Comparison of ENCODE assay signal across 9 cellular contexts in genomic region chr5:149837680-149838269, GRCh38.
DNase-seq lines count a peak whose midpoint lies in the region; ATAC-seq, FAIRE-seq and TF ChIP-seq lines count a peak whose summit lies in the region.
"Had no signal": no experiment of that assay in that cellular context is flagged by ENCODE, and none has a peak within 500 bp of the region (broad histone marks: within the 10 kb centered on the region; RNA-seq: fewer than 3 reads in every experiment).

No MANE protein-coding gene starts in this region.

- H3K4me1 Mint-ChIP-seq in activated naive CD4-positive, alpha-beta T cell treated with anti-CD3 and anti-CD28 coated beads for 36 hours (ENCODE audit: low read depth): no peaks in the 10 kb centered on the region
- peaks cover 21% of the 10 kb centered on the region for H3K4me1 Mint-ChIP-seq in brain
- H3K4me1 Mint-ChIP-seq in CD8-positive, alpha-beta T cell (ENCODE audit: low read depth): no peaks in the 10 kb centered on the region
- H3K4me1 Mint-ChIP-seq: activated naive CD8-positive, alpha-beta T cell treated with anti-CD3 and anti-CD28 coated beads, Interleukin-2, amount 10 ng/mL, durations not matched to agents 7 days and 5 days had no signal

- no peaks in the 10 kb centered on the region for H3K27me3 ChIP-seq in upper lobe of left lung
- H3K27me3 ChIP-seq in CD8-positive, alpha-beta T cell (ENCODE audit: insufficient read depth, low read length): no peaks in the 10 kb centered on the region

- H3K4me3 Mint-ChIP-seq in activated naive CD4-positive, alpha-beta T cell treated with anti-CD3 and anti-CD28 coated beads for 36 hours: no peak overlapping the region
- no peak overlapping the region for H3K4me3 Mint-ChIP-seq in brain
- no peak overlapping the region for H3K4me3 Mint-ChIP-seq in CD8-positive, alpha-beta T cell
- H3K4me3 Mint-ChIP-seq: activated naive CD8-positive, alpha-beta T cell treated with anti-CD3 and anti-CD28 coated beads, Interleukin-2, amount 10 ng/mL, durations not matched to agents 7 days and 5 days had no signal

- TF ChIP-seq CTCF in brain (conservative IDR thresholded peaks at IDR 0.05): peak; percentile 84 to 94
- peak; percentile 61 for TF ChIP-seq CTCF in kidney (IDR thresholded peaks at IDR 0.05; ENCODE audit: borderline replicate concordance, extremely low read depth, insufficient read depth)
- peak; percentile 41 to 74 (median 52) for TF ChIP-seq CTCF in upper lobe of left lung (IDR thresholded peaks at IDR 0.05)
- TF ChIP-seq CTCF in CD8-positive, alpha-beta T cell (IDR thresholded peaks at IDR 0.05): no peak

- H3K9ac ChIP-seq in kidney (ENCODE audit: low read length in 2 of 2): no peak overlapping the region

- no peak overlapping the region for H3K27ac Mint-ChIP-seq in activated naive CD4-positive, alpha-beta T cell treated with anti-CD3 and anti-CD28 coated beads for 36 hours
- peak overlapping the region in 1 of 5 experiments; percentile 81 for H3K27ac Mint-ChIP-seq in brain
- no peak overlapping the region for H3K27ac Mint-ChIP-seq in CD8-positive, alpha-beta T cell
- H3K27ac Mint-ChIP-seq: activated naive CD8-positive, alpha-beta T cell treated with anti-CD3 and anti-CD28 coated beads, Interleukin-2, amount 10 ng/mL, durations not matched to agents 7 days and 5 days had no signal

- TF ChIP-seq POLR2A in upper lobe of left lung (IDR thresholded peaks at IDR 0.05): no peak

- DNase-seq in activated naive CD4-positive, alpha-beta T cell treated with anti-CD3 and anti-CD28 coated beads for 36 hours: peak; percentile 39
- no peak for DNase-seq in activated naive CD4-positive, alpha-beta T cell treated with Interleukin-2 at 50 U/mL for 16 hours
- DNase-seq in NCI-H226 (peak; percentile 20), kidney (no peak), upper lobe of left lung (peak in 1 of 2 donors; percentile 38), NCI-H1048 (lab: John Stamatoyannopoulos, UW) (no peak)
- no peak for DNase-seq in CD8-positive, alpha-beta T cell
- DNase-seq: activated naive CD8-positive, alpha-beta T cell treated with anti-CD3 and anti-CD28 coated beads, Interleukin-2, amount 10 ng/mL, durations not matched to agents 7 days and 5 days had no signal

- POLR2A ChIA-PET in CD8-positive, alpha-beta T cell (lab: Charles Lee): no interaction called here

- peak in 1 of 2 donors; percentile 30 for ATAC-seq in upper lobe of left lung (ENCODE audit: low FRiP score in 2 of 2)
- ATAC-seq in CD8-positive, alpha-beta T cell: no peak

- CTCF ChIA-PET in activated naive CD4-positive, alpha-beta T cell treated with anti-CD3 and anti-CD28 coated beads for 36 hours (lab: Charles Lee): interaction anchor here (0.9 to 1.7 kb wide), 4 partner anchors 14 to 152 kb away, joined by 3 to 10 read pairs (median 6); partner anchors contain the start of gene SLC26A2
- CTCF ChIA-PET in CD8-positive, alpha-beta T cell (lab: Charles Lee): interaction anchor here (1.3 to 5.3 kb wide), 5 partner anchors 9 to 154 kb away, joined by 4 to 31 read pairs (median 11); no protein-coding TSS in a partner anchor

- TF ChIP-seq EP300 in upper lobe of left lung (IDR thresholded peaks at IDR 0.05): no peak

- no peaks in the 10 kb centered on the region for H3K27me3 Mint-ChIP-seq in activated naive CD4-positive, alpha-beta T cell treated with anti-CD3 and anti-CD28 coated beads for 36 hours (ENCODE audit: low read depth)
- H3K27me3 Mint-ChIP-seq in brain: peaks cover 5% of the 10 kb centered on the region
- H3K27me3 Mint-ChIP-seq in CD8-positive, alpha-beta T cell (ENCODE audit: low read depth): no peaks in the 10 kb centered on the region
- H3K27me3 Mint-ChIP-seq: activated naive CD8-positive, alpha-beta T cell treated with anti-CD3 and anti-CD28 coated beads, Interleukin-2, amount 10 ng/mL, durations not matched to agents 7 days and 5 days had no signal

- peaks cover 19% of the 10 kb centered on the region for H3K36me3 Mint-ChIP-seq in activated naive CD4-positive, alpha-beta T cell treated with anti-CD3 and anti-CD28 coated beads for 36 hours (ENCODE audit: low read depth)
- no peaks in the 10 kb centered on the region for H3K36me3 Mint-ChIP-seq in brain
- peaks cover 57% of the 10 kb centered on the region for H3K36me3 Mint-ChIP-seq in CD8-positive, alpha-beta T cell
- H3K36me3 Mint-ChIP-seq: activated naive CD8-positive, alpha-beta T cell treated with anti-CD3 and anti-CD28 coated beads, Interleukin-2, amount 10 ng/mL, durations not matched to agents 7 days and 5 days had no signal

- no peaks in the 10 kb centered on the region for H3K9me3 ChIP-seq in kidney (ENCODE audit: control insufficient read depth in 1 of 2, low read length in 2 of 2)
- H3K9me3 ChIP-seq in upper lobe of left lung: no peaks in the 10 kb centered on the region
- no peaks in the 10 kb centered on the region for H3K9me3 ChIP-seq in CD8-positive, alpha-beta T cell (ENCODE audit: low read length)

- H3K9me3 Mint-ChIP-seq in activated naive CD4-positive, alpha-beta T cell treated with anti-CD3 and anti-CD28 coated beads for 36 hours: no peaks in the 10 kb centered on the region
- H3K9me3 Mint-ChIP-seq in brain: no peaks in the 10 kb centered on the region
- no peaks in the 10 kb centered on the region for H3K9me3 Mint-ChIP-seq in CD8-positive, alpha-beta T cell
- H3K9me3 Mint-ChIP-seq: activated naive CD8-positive, alpha-beta T cell treated with anti-CD3 and anti-CD28 coated beads, Interleukin-2, amount 10 ng/mL, durations not matched to agents 7 days and 5 days had no signal

- H3K4me1 ChIP-seq in kidney (ENCODE audit: control insufficient read depth in 1 of 2, insufficient read depth in 1 of 2, low read depth in 1 of 2, low read length in 2 of 2) (no peaks in the 10 kb centered on the region), upper lobe of left lung (peaks cover 5 to 18% (median 14%) of the 10 kb centered on the region in 4 donors)
- H3K4me1 ChIP-seq in CD8-positive, alpha-beta T cell (ENCODE audit: insufficient read depth, low read length): no peaks in the 10 kb centered on the region

- peaks cover 0 to 2% of the 10 kb centered on the region in 2 donors for H3K36me3 ChIP-seq in kidney (ENCODE audit: control insufficient read depth in 1 of 2, insufficient read depth in 2 of 2, low read length in 2 of 2)
- peaks cover 0 to 6% (median 2%) of the 10 kb centered on the region in 4 donors for H3K36me3 ChIP-seq in upper lobe of left lung
- peaks cover 7% of the 10 kb centered on the region for H3K36me3 ChIP-seq in CD8-positive, alpha-beta T cell (ENCODE audit: insufficient read depth, low read length)

- FAIRE-seq in kidney (lab: Jason Lieb, UNC): no peak

- H3K4me3 ChIP-seq in kidney (ENCODE audit: low read length in 2 of 2) (no peak overlapping the region), upper lobe of left lung (no peak overlapping the region)
- no peak overlapping the region for H3K4me3 ChIP-seq in CD8-positive, alpha-beta T cell (ENCODE audit: low read depth, low read length)

- WGBS in upper lobe of left lung, 2 donors: 32 to 47% methylated on average over 3 to 7 of the region's 7 CpGs

- H3K27ac ChIP-seq in kidney (ENCODE audit: low read depth in 2 of 2, low read length in 2 of 2): no peak overlapping the region
- peak overlapping the region in 1 of 4 donors; percentile 89 for H3K27ac ChIP-seq in upper lobe of left lung
- no peak overlapping the region for H3K27ac ChIP-seq in CD8-positive, alpha-beta T cell (ENCODE audit: low read depth, low read length)

- intact Hi-C loops in activated naive CD4-positive, alpha-beta T cell treated with anti-CD3 and anti-CD28 coated beads for 36 hours (cut with micrococcal nuclease): no loop called here
- intact Hi-C loops in kidney (cut with DNase I): no loop called here
- intact Hi-C loops in CD8-positive, alpha-beta T cell (cut with DNase I, micrococcal nuclease): no loop called here

Comparison
In these comparisons a context has a peak if more than half of its experiments do, and no peak if none do; other contexts are left out.
1. DNase-seq: peak in activated naive CD4-positive, alpha-beta T cell treated with anti-CD3 and anti-CD28 coated beads for 36 hours (single experiment) and NCI-H226 (single experiment); none in activated naive CD4-positive, alpha-beta T cell treated with Interleukin-2 at 50 U/mL for 16 hours (single experiment), kidney (single experiment), CD8-positive, alpha-beta T cell (0 of 7) and NCI-H1048 (single experiment).